In the genomic region with DNA sequence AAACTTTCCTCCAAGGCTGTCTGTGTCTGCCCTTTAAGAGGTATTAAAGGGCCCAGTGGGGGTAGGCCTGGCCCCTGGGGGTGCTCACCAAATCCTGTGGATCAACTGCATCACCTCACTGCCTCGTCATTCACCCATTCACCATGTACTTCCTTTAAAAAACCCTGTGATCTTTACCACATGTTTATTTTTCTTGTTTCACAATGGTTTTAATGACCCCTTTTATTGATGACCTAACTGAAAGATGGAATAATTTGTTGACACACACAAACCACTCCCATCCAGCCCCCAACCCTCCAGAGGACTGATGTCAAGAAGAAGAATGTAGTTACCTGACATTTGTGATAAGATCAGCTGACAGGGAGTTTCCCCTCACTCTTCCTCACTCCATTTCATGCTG, we compare ENCODE assay signal across 11 cellular contexts. TPM values are rescaled to one million over a fixed set of nuclear protein-coding genes. Genes with fewer than 3 reads are reported as not detected.
DNase-seq lines count a peak whose midpoint lies in the region; ATAC-seq and TF ChIP-seq lines count a peak whose summit lies in the region.
"Had no signal": no experiment of that assay in that cellular context is flagged by ENCODE, and none has a peak within 500 bp of the region (broad histone marks: within the 10 kb centered on the region; RNA-seq: fewer than 3 reads in every experiment).

No MANE protein-coding gene starts in this region.

- peak; percentile 20 for ATAC-seq in GM18861 (IDR thresholded peaks at IDR 0.05; ENCODE audit: unreplicated experiment)
- peak; percentile 21 for ATAC-seq in HG02678 (IDR thresholded peaks at IDR 0.05; ENCODE audit: unreplicated experiment)
- no peak for ATAC-seq in HG03457 (IDR thresholded peaks at IDR 0.05; ENCODE audit: unreplicated experiment)

- H3K9me3 Mint-ChIP-seq in mesothelial cell of epicardium, result peaks cover 4% of the 10 kb centered on the region
- H3K9me3 Mint-ChIP-seq in Calu3 (ENCODE audit: low read depth, unreplicated experiment), result peaks cover 2% of the 10 kb centered on the region

- no peaks in the 10 kb centered on the region for H3K27me3 Mint-ChIP-seq in mesothelial cell of epicardium (ENCODE audit: low read depth)
- peaks cover 15% of the 10 kb centered on the region for H3K27me3 Mint-ChIP-seq in Calu3 (ENCODE audit: unreplicated experiment)

- DNase-seq in SW480 (ENCODE audit: low spot score), result peak; percentile 85
- no peak for DNase-seq in mesothelial cell of epicardium (ENCODE audit: low spot score in 2 of 2, unreplicated experiment in 2 of 2)
- no peak for DNase-seq in HUDEP-2 (lab: John Stamatoyannopoulos, UW; ENCODE audit: unreplicated experiment in 76 of 76)
- DNase-seq in head of caudate nucleus, result no peak
- DNase-seq in Calu3, result no peak
- DNase-seq: kidney, spleen, testis had no signal

- TF ChIP-seq CTCF in mesothelial cell of epicardium (IDR thresholded peaks at IDR 0.05; ENCODE audit: unreplicated experiment), result no peak
- no peak for TF ChIP-seq CTCF in Calu3 (IDR thresholded peaks at IDR 0.05; ENCODE audit: unreplicated experiment)

- CTCF ChIA-PET in Calu3 (lab: Charles Lee), result interaction anchor here (1.3 kb wide), 1 partner anchor 221 kb away, joined by 5 read pairs; no protein-coding TSS in a partner anchor

- intact Hi-C loops in head of caudate nucleus (cut with DNase I) (no loop called here), Calu3 (cut with micrococcal nuclease; ENCODE audit: unreplicated experiment) (no loop called here)

- H3K4me1 Mint-ChIP-seq in mesothelial cell of epicardium (peaks cover 51% of the 10 kb centered on the region), Calu3 (ENCODE audit: low read depth, unreplicated experiment) (peaks cover 14% of the 10 kb centered on the region)

- H3K27ac Mint-ChIP-seq in mesothelial cell of epicardium (peak overlapping the region; percentile 51), Calu3 (ENCODE audit: unreplicated experiment) (no peak overlapping the region)

- no TSS peak for BruUV-seq in Calu3 (replicated peaks; lab: Mats Ljungman, UMichigan)

- H3K4me3 Mint-ChIP-seq in mesothelial cell of epicardium (no peak overlapping the region), Calu3 (ENCODE audit: low read depth, unreplicated experiment) (no peak overlapping the region)

- H3K36me3 Mint-ChIP-seq in mesothelial cell of epicardium, result no peaks in the 10 kb centered on the region
- H3K36me3 Mint-ChIP-seq in Calu3 (ENCODE audit: insufficient read depth, unreplicated experiment), result no peaks in the 10 kb centered on the region

RNA-seq across cellular contexts. Expression of a gene that starts 40.8 kb away (rescaled TPM):
- total RNA-seq in mesothelial cell of epicardium, result 3.5 to 5.6 TPM (median 3.7 TPM) in 3 replicates
- 0.51 and 1.6 TPM in 2 replicates for total RNA-seq in Calu3 (2022)
